ENCODE assay signal across 8 cellular contexts in genomic region chr1:209875510-209875909, GRCh38. TPM values are rescaled to one million over a fixed set of nuclear protein-coding genes. Genes with fewer than 3 reads are reported as not detected.
DNase-seq lines count a peak whose midpoint lies in the region; TF ChIP-seq lines count a peak whose summit lies in the region.

No MANE protein-coding gene starts in this region.

- TF ChIP-seq POLR2A in tibial nerve (IDR thresholded peaks at IDR 0.05): no peak

- H3K4me1 ChIP-seq in NT2/D1 (ENCODE audit: insufficient read depth, insufficient read length) (no peaks in the 10 kb centered on the region), tibial nerve (peaks cover 0 to 29% (median 5%) of the 10 kb centered on the region in 4 donors), ascending aorta (no peaks in the 10 kb centered on the region)

- H3K36me3 ChIP-seq in NT2/D1 (ENCODE audit: insufficient read depth, insufficient read length, low read length) (no peaks in the 10 kb centered on the region), tibial nerve (no peaks in the 10 kb centered on the region), ascending aorta (no peaks in the 10 kb centered on the region)

- POLR2A ChIA-PET in GM10248 (lab: Yijun Ruan, JAX): no interaction called here

- H3K27ac ChIP-seq in tibial nerve (peak overlapping the region in 2 of 4 donors; percentile 2 to 50), ascending aorta (no peak overlapping the region)

- TF ChIP-seq CTCF in fibroblast of villous mesenchyme (IDR thresholded peaks at IDR 0.05; ENCODE audit: insufficient read depth, low read depth, low read length): peak; percentile 62
- TF ChIP-seq CTCF in tibial nerve (IDR thresholded peaks at IDR 0.05): peak in 3 of 5 experiments; percentile 22 to 27 (median 24)
- TF ChIP-seq CTCF in ascending aorta (IDR thresholded peaks at IDR 0.05): peak in 1 of 3 experiments; percentile 10
- TF ChIP-seq CTCF in GM10248 (IDR thresholded peaks at IDR 0.05; ENCODE audit: control extremely low read depth, extremely low read depth, low read depth, missing control alignments): no peak

- H3K27me3 ChIP-seq in NT2/D1 (ENCODE audit: insufficient read depth, insufficient read length) (no peaks in the 10 kb centered on the region), tibial nerve (no peaks in the 10 kb centered on the region), ascending aorta (no peaks in the 10 kb centered on the region)

- no peak for TF ChIP-seq EP300 in tibial nerve (IDR thresholded peaks at IDR 0.05)

- H3K9me3 ChIP-seq in NT2/D1 (ENCODE audit: insufficient read depth, low read length): no peaks in the 10 kb centered on the region
- no peaks in the 10 kb centered on the region for H3K9me3 ChIP-seq in tibial nerve
- no peaks in the 10 kb centered on the region for H3K9me3 ChIP-seq in ascending aorta

- CTCF ChIA-PET in GM10248 (lab: Yijun Ruan, JAX): interaction anchor here (0.7 to 1.5 kb wide), 3 partner anchors 12 to 24 kb away, joined by 3 to 4 read pairs (median 4); no protein-coding TSS in a partner anchor

- H3K9ac ChIP-seq in NT2/D1 (ENCODE audit: insufficient read length, low read depth): no peak overlapping the region

- DNase-seq in NCI-H524 (lab: John Stamatoyannopoulos, UW) (peak; percentile 27 to 68), NCI-H524 treated with DMSO at 0.1 percent for 48 hours (lab: John Stamatoyannopoulos, UW) (no peak), NT2/D1 (ENCODE audit: low read depth, low spot score) (peak; percentile 67), fibroblast of villous mesenchyme (ENCODE audit: low read depth) (peak; percentile 66), tibial nerve (ENCODE audit: low spot score in 2 of 2) (no peak), ascending aorta (ENCODE audit: low spot score in 2 of 2) (no peak), GM10248 (ENCODE audit: extremely low spot score) (no peak)
- no peak for DNase-seq in stimulated activated CD4-positive, alpha-beta T cell treated with anti-CD3 and anti-CD28 coated beads, Interleukin-4, amount 100 ng/mL, for 1 hour

- intact Hi-C loops in ascending aorta (cut with DNase I): no loop called here

- no peak overlapping the region for H3K4me3 ChIP-seq in NT2/D1 (ENCODE audit: insufficient read length, low read depth)
- H3K4me3 ChIP-seq in fibroblast of villous mesenchyme (ENCODE audit: low read depth, low read length): no peak overlapping the region
- no peak overlapping the region for H3K4me3 ChIP-seq in tibial nerve
- H3K4me3 ChIP-seq in ascending aorta: no peak overlapping the region

- 51 to 59% methylated on average over 7 of the region's 7 CpGs for WGBS in tibial nerve, 2 donors

RNA-seq across cellular contexts. Expression of gene UTP25, which starts 47.7 kb away (rescaled TPM):
- total RNA-seq in fibroblast of villous mesenchyme (10.6 and 12.1 TPM in 2 replicates), tibial nerve (1 to 10 TPM; 5.7 to 7.5 (median 6.8) TPM), ascending aorta (3.6 TPM)

Comparison
In these comparisons a context has a peak if more than half of its experiments do, and no peak if none do; other contexts are left out.
1. DNase-seq: peak in NCI-H524 (2 of 2), NT2/D1 (single experiment) and fibroblast of villous mesenchyme (single experiment); none in NCI-H524 treated with DMSO at 0.1 percent for 48 hours (single experiment), tibial nerve (0 of 2), ascending aorta (0 of 2), GM10248 (single experiment) and stimulated activated CD4-positive, alpha-beta T cell treated with anti-CD3 and anti-CD28 coated beads, Interleukin-4, amount 100 ng/mL, for 1 hour (single experiment).